In the genomic region with DNA sequence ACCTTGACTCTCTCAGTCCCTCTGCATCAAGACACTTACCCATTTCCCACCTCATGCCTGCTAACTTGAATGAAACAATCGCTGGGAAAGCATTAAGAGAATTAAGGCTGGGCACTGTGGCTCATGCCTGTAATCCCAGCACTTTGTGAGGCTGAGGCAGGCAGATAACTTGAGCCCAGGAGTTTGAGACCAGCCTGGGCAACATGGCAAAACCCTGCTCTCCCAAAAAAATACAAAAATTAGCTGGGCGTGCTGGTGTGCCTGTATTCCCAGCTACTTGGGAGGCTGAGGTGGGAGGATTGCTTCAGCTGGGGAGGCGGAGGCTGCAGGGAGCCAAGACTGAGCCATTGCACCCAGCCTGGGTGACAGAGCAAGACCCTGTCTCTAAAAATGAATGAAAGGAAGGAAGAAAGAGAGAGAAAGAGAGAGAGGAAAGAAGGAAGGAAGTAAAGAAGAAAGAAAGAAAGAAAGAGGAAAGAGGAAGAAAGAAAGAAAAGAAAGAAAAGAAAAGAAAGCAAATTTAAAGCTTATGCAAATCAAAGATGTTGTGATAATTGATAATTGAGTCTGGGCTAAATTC, we compare ENCODE assay signal across 1 cellular context.
TF ChIP-seq lines count a peak whose summit lies in the region.

No MANE protein-coding gene starts in this region.

TF ChIP-seq in endothelial cell of umbilical vein, 7 proteins besides CTCF, POLR2A, EP300 and RAD21:
- TF ChIP-seq JUN (IDR thresholded peaks at IDR 0.05; ENCODE audit: borderline replicate concordance, insufficient read depth, insufficient read length, low read depth) (no peak), MYC (IDR thresholded peaks at IDR 0.05; ENCODE audit: low read depth, low read length) (no peak), EZH2 (IDR thresholded peaks at IDR 0.05; ENCODE audit: borderline replicate concordance, low read depth, low read length, severe bottlenecking) (no peak), FOS (IDR thresholded peaks at IDR 0.05; ENCODE audit: borderline replicate concordance, insufficient read depth, low read length) (no peak), GATA2 (IDR thresholded peaks at IDR 0.05; ENCODE audit: insufficient read depth, insufficient read length, low read depth, low read length) (no peak), POLR2AphosphoS5 (IDR thresholded peaks at IDR 0.05; ENCODE audit: insufficient read depth, low read depth, low read length) (no peak)
- TF ChIP-seq, protein P1, sequence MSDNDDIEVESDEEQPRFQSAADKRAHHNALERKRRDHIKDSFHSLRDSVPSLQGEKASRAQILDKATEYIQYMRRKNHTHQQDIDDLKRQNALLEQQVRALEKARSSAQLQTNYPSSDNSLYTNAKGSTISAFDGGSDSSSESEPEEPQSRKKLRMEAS (IDR thresholded peaks at IDR 0.05; ENCODE audit: insufficient read depth, insufficient read length): no peak
